Comparison of ENCODE assay signal across 1 cellular context in genomic region chr6:136226027-136226673, GRCh38.
TF ChIP-seq lines count a peak whose summit lies in the region.

No MANE protein-coding gene starts in this region.

TF ChIP-seq in HepG2, 621 proteins besides CTCF, POLR2A, EP300 and RAD21 (continued from another document):
- no peak for TF ChIP-seq GMEB2 (CRISPR knock-in tag; IDR thresholded peaks at IDR 0.05; ENCODE audit: low read depth)
- peak; percentile 22; the same call in 1 of the 2 replicates for TF ChIP-seq FOXA3 (CRISPR knock-in tag; IDR thresholded peaks at IDR 0.05)
